In genomic region chr5:132388244-132389050, GRCh38 we compare ENCODE assay signal across 10 cellular contexts. TPM values are rescaled to one million over a fixed set of nuclear protein-coding genes. Genes with fewer than 3 reads are reported as not detected.
DNase-seq lines count a peak whose midpoint lies in the region; ATAC-seq, FAIRE-seq and TF ChIP-seq lines count a peak whose summit lies in the region.
"Had no signal": no experiment of that assay in that cellular context is flagged by ENCODE, and none has a peak within 500 bp of the region (broad histone marks: within the 10 kb centered on the region; RNA-seq: fewer than 3 reads in every experiment).

No MANE protein-coding gene starts in this region.

- H3K4me2 ChIP-seq in H1 (ENCODE audit: insufficient read depth in 1 of 2, low read depth in 2 of 2, low read length in 2 of 2): no peak overlapping the region

- H3K27ac ChIP-seq in heart right ventricle: peak overlapping the region; percentile 19 to 95 (median 82)
- no peak overlapping the region; the same call in 1 of the 2 replicates for H3K27ac ChIP-seq in H1 (ENCODE audit: low read depth, low read length)
- peak overlapping the region; percentile 86 to 87 for H3K27ac ChIP-seq in mucosa of rectum (ENCODE audit: low read depth in 2 of 2, low read length in 2 of 2)
- peak overlapping the region; percentile 91 for H3K27ac ChIP-seq in vagina

- DNase-seq in heart right ventricle: peak; percentile 47 to 62
- DNase-seq in cardiac septum (ENCODE audit: low spot score): no peak
- DNase-seq in H1 (ENCODE audit: low read depth in 1 of 2, low spot score in 2 of 2): no peak
- peak in 1 of 2 donors; percentile 87 for DNase-seq in vagina (ENCODE audit: extremely low spot score in 2 of 2)
- no peak for DNase-seq in NCI-H2029 (lab: John Stamatoyannopoulos, UW)
- no peak for DNase-seq in D341Med (ENCODE audit: low spot score)
- DNase-seq: effector memory CD8-positive, alpha-beta T cell had no signal

- H2BK5ac ChIP-seq in H1 (ENCODE audit: low read depth, low read length): no peak overlapping the region

- POLR2A ChIA-PET in H1 (lab: Charles Lee; ENCODE audit: partially characterized antibody): interaction anchor here (0.9 to 1.1 kb wide), 3 partner anchors 21 to 107 kb away, joined by 3 read pairs; no protein-coding TSS in a partner anchor

- H3K14ac ChIP-seq in H1 (ENCODE audit: insufficient read length): no peak overlapping the region

- no peak overlapping the region for H2BK15ac ChIP-seq in H1 (ENCODE audit: low read length)

- H3K4me1 ChIP-seq in heart right ventricle: peaks cover 18 to 68% (median 58%) of the 10 kb centered on the region in 9 donors
- peaks cover 0 to 9% (median 3%) of the 10 kb centered on the region in 4 experiments; a peak in 4 of 7 replicates for H3K4me1 ChIP-seq in H1 (replicated peaks in 1 of 4; ENCODE audit: control insufficient read depth in 3 of 4, insufficient read depth in 4 of 4, low read length in 3 of 4)
- H3K4me1 ChIP-seq in mucosa of rectum (ENCODE audit: control insufficient read depth in 2 of 2, insufficient read depth in 2 of 2, low read length in 2 of 2): peaks cover 32 to 46% of the 10 kb centered on the region in 2 donors
- peaks cover 59% of the 10 kb centered on the region for H3K4me1 ChIP-seq in vagina

- no peak overlapping the region for H3K4ac ChIP-seq in H1 (replicated peaks; ENCODE audit: insufficient read length, low read depth, low read length)

- H4K91ac ChIP-seq in H1 (replicated peaks; ENCODE audit: insufficient read length, low read length): no peak overlapping the region

- intact Hi-C loops in heart right ventricle (cut with DNase I) (loop anchor here in 9 of 10 donors (5.0 to 10.0 kb wide), 10 partner anchors 114 to 496 kb away; partner anchors contain the start of genes IL3 (in 1 of the 9) and SOWAHA (in 1 of the 9)), cardiac septum (cut with DNase I) (loop anchor here (5.0 to 10.0 kb wide), 3 partner anchors 34 to 434 kb away; no protein-coding TSS in a partner anchor), vagina (cut with DNase I) (loop anchor here (1.0 kb wide), 1 partner anchor 25 kb away; no protein-coding TSS in a partner anchor)

- CTCF ChIA-PET in H1 (lab: Charles Lee; ENCODE audit: partially characterized antibody): interaction anchor here (0.9 to 16.4 kb wide), 13 partner anchors 8 to 153 kb away, joined by 3 to 353 read pairs (median 9); partner anchors contain the start of gene IRF1

- no peaks in the 10 kb centered on the region for H3K79me1 ChIP-seq in H1 (ENCODE audit: low read depth, low read length)

- no peak for TF ChIP-seq RAD21 in H1 (IDR thresholded peaks at IDR 0.05 in 1 of 2, conservative IDR thresholded peaks at IDR 0.05 in 1 of 2; ENCODE audit: low read depth in 2 of 2, low read length in 2 of 2)

- no peak for TF ChIP-seq EP300 in H1 (IDR thresholded peaks at IDR 0.05; ENCODE audit: borderline replicate concordance in 1 of 2, low read depth in 2 of 2, low read length in 2 of 2)

- WGBS in heart right ventricle, 2 donors: 41 to 44% methylated on average over 8 of the region's 8 CpGs
- WGBS in H1 (ENCODE audit: extremely low coverage in 1 of 2, insufficient coverage in 1 of 2, insufficient read length in 1 of 2, insufficient replicate concordance in 2 of 2, low coverage in 1 of 2, low lambda C conversion rate in 2 of 2, missing lambda C conversion rate in 1 of 2), 2 experiments: 85% methylated on average over 8 of the region's 8 CpGs; no CpG with 5 or more reads in 1 of the 2 experiments

- no peak overlapping the region for H2AFZ ChIP-seq in H1 (ENCODE audit: low read length)

- H3K9ac ChIP-seq in H1 (replicated peaks in 1 of 4; ENCODE audit: extremely low read depth in 1 of 4, low read depth in 3 of 4, low read length in 3 of 4) (no peak overlapping the region), mucosa of rectum (ENCODE audit: low read depth in 1 of 2, low read length in 2 of 2) (peak overlapping the region; percentile 28 to 64)

- no peak overlapping the region for H2BK120ac ChIP-seq in H1 (replicated peaks; ENCODE audit: low read depth, low read length)

- peaks cover 0 to 3% of the 10 kb centered on the region in 2 experiments for H4K20me1 ChIP-seq in H1 (replicated peaks in 1 of 2; ENCODE audit: control insufficient read depth in 1 of 2, insufficient read depth in 2 of 2, low read length in 2 of 2)

- H3K56ac ChIP-seq in H1 (replicated peaks; ENCODE audit: insufficient read length, low read depth, low read length): no peak overlapping the region

- TF ChIP-seq POLR2A in H1 (IDR thresholded peaks at IDR 0.05; ENCODE audit: control extremely low read depth in 1 of 2, low read depth in 2 of 2, low read length in 2 of 2): no peak
- TF ChIP-seq POLR2A in vagina (IDR thresholded peaks at IDR 0.05): no peak

- H4K5ac ChIP-seq in H1 (ENCODE audit: insufficient read length, low read depth, low read length): no peak overlapping the region

- H3K36me3 ChIP-seq in heart right ventricle: peaks cover 0 to 26% (median 3%) of the 10 kb centered on the region in 9 donors
- no peaks in the 10 kb centered on the region for H3K36me3 ChIP-seq in H1 (ENCODE audit: control insufficient read depth in 2 of 4, insufficient read depth in 4 of 4, low read length in 3 of 4)
- peaks cover 24 to 44% of the 10 kb centered on the region in 2 donors for H3K36me3 ChIP-seq in mucosa of rectum (ENCODE audit: control insufficient read depth in 2 of 2, insufficient read depth in 2 of 2, low read length in 2 of 2)
- H3K36me3 ChIP-seq in vagina: peaks cover 0 to 10% of the 10 kb centered on the region in 2 donors

- H3K27me3 ChIP-seq in heart right ventricle (no peaks in the 10 kb centered on the region), H1 (replicated peaks in 1 of 4; ENCODE audit: control insufficient read depth in 3 of 4, extremely low read depth in 1 of 4, insufficient read depth in 3 of 4, low read length in 3 of 4) (no peaks in the 10 kb centered on the region), mucosa of rectum (ENCODE audit: control insufficient read depth in 2 of 2, insufficient read depth in 2 of 2, low read length in 2 of 2) (no peaks in the 10 kb centered on the region), vagina (no peaks in the 10 kb centered on the region)

- no peak overlapping the region for H3K23ac ChIP-seq in H1 (ENCODE audit: insufficient read length)

- H3K9me3 ChIP-seq in heart right ventricle (no peaks in the 10 kb centered on the region), H1 (ENCODE audit: insufficient read depth in 2 of 2, low read depth in 1 of 2, low read length in 1 of 2) (no peaks in the 10 kb centered on the region), mucosa of rectum (ENCODE audit: control insufficient read depth in 2 of 2, low read length in 2 of 2) (no peaks in the 10 kb centered on the region), vagina (no peaks in the 10 kb centered on the region)

- ATAC-seq in heart right ventricle (peak in 7 of 8 donors; percentile 13 to 36 (median 22)), HG03439 (IDR thresholded peaks at IDR 0.05; ENCODE audit: unreplicated experiment) (no peak)
- ATAC-seq: effector memory CD8-positive, alpha-beta T cell had no signal

- H3K4me3 ChIP-seq in heart right ventricle (peak overlapping the region in 4 of 10 donors; percentile 3 to 12 (median 8)), H1 (ENCODE audit: extremely low read depth in 1 of 4, insufficient read depth in 2 of 4, low read depth in 3 of 4, low read length in 4 of 4) (no peak overlapping the region), mucosa of rectum (ENCODE audit: low read length in 2 of 2) (no peak overlapping the region), vagina (no peak overlapping the region)

- FAIRE-seq in H1 (lab: Jason Lieb, UNC): no peak
- FAIRE-seq: TTC549 had no signal

- TF ChIP-seq CTCF in heart right ventricle (IDR thresholded peaks at IDR 0.05) (no peak), H1 (IDR thresholded peaks at IDR 0.05; ENCODE audit: control extremely low read depth in 1 of 3, insufficient read depth in 1 of 3, low read depth in 1 of 3, low read length in 3 of 3) (no peak), vagina (IDR thresholded peaks at IDR 0.05) (no peak)

- H3K79me2 ChIP-seq in H1 (ENCODE audit: control insufficient read depth in 1 of 2, insufficient read depth in 2 of 2, low read length in 2 of 2): no peaks in the 10 kb centered on the region

- H2AK5ac ChIP-seq in H1 (ENCODE audit: low read depth, low read length): no peak overlapping the region

- 0 out of 2 replicates have a peak overlapping the region, but pooled peaks have one; percentile 3 for H2BK12ac ChIP-seq in H1 (ENCODE audit: low read depth, low read length)

- H4K8ac ChIP-seq in H1 (ENCODE audit: extremely low read depth, insufficient read depth, low read length): no peak overlapping the region

- no peaks in the 10 kb centered on the region for H3K23me2 ChIP-seq in H1 (ENCODE audit: low read depth, low read length)

- 0 out of 2 replicates have a peak overlapping the region, but pooled peaks have one; percentile 48 for H2BK20ac ChIP-seq in H1 (ENCODE audit: low read length)

- no peak overlapping the region for H3K18ac ChIP-seq in H1 (ENCODE audit: extremely low read depth, low read length)

TF ChIP-seq in H1, 55 proteins besides CTCF, POLR2A, EP300 and RAD21:
- TF ChIP-seq KDM4A (IDR thresholded peaks at IDR 0.05; ENCODE audit: low read depth, low read length, severe bottlenecking) (no peak), TEAD4 (IDR thresholded peaks at IDR 0.05; ENCODE audit: low read depth, low read length) (peak; percentile 43; the same call in 1 of the 2 replicates), SAP30 (IDR thresholded peaks at IDR 0.05; ENCODE audit: insufficient read depth, insufficient replicate concordance, low read length) (no peak), POU5F1 (IDR thresholded peaks at IDR 0.05; ENCODE audit: low read depth, low read length) (no peak), BCL11A (IDR thresholded peaks at IDR 0.05; ENCODE audit: low read depth in 2 of 2, low read length in 2 of 2) (no peak), POLR2AphosphoS5 (IDR thresholded peaks at IDR 0.05; ENCODE audit: low read depth, low read length) (no peak)
TF ChIP-seq in H1: peak in this region for 1.

RNA-seq across cellular contexts. Expression of gene SLC22A5, which starts 18.9 kb away (rescaled TPM):
- total RNA-seq in heart right ventricle: 10 to 100 TPM; 10.3 to 36.8 (median 12.5) TPM
- polyA plus RNA-seq in heart right ventricle: 10 to 100 TPM; 21.2 to 21.8 TPM
- 9.2 TPM for total RNA-seq in cardiac septum
- total RNA-seq in H1 (2021; fragmentation: NEBNext Ultra II Directional; extraction: Animal tissue kit (Norgen Biotek cat#: 25700)): 2.7 and 4.0 TPM in 2 replicates
- polyA plus RNA-seq in H1 (2011; rRNA removed): 7.3 and 9.0 TPM in 2 replicates
- 4.8 TPM for polyA plus RNA-seq in H1 (2011; cell fraction: cytosol; rRNA removed)
- polyA plus RNA-seq in H1 (2011; cell fraction: nucleus; rRNA removed): 21.0 TPM
- polyA plus RNA-seq in H1 (2012, experiment 1 of 2): 3.4 to 4.8 TPM (median 3.8 TPM) in 4 replicates
- 0.71 TPM for polyA plus RNA-seq in H1 (2012, experiment 2 of 2)
- polyA plus RNA-seq in H1 (2013, experiment 1 of 2): 3.8 TPM
- 3.6 TPM for polyA plus RNA-seq in H1 (2013, experiment 2 of 2)
- 11.7 and 21.8 TPM in 2 replicates for polyA minus RNA-seq in H1 (2011; rRNA and poly(A)+ RNA removed)
- polyA minus RNA-seq in H1 (2011; cell fraction: cytosol; rRNA and poly(A)+ RNA removed): 3.0 TPM
- 4.6 TPM for polyA minus RNA-seq in H1 (2011; cell fraction: nucleus; rRNA and poly(A)+ RNA removed)
- total RNA-seq in vagina: 15.2 TPM

Comparison
In these comparisons a context has a peak if more than half of its experiments do, and no peak if none do; other contexts are left out.
1. DNase-seq: peak in heart right ventricle (2 of 2); none in cardiac septum (single experiment), H1 (0 of 2), NCI-H2029 (single experiment) and D341Med (single experiment).
2. H3K9ac ChIP-seq: peak in mucosa of rectum (2 of 2); none in H1 (0 of 4).